ENCODE assay signal across 1 cellular context in the genomic region with DNA sequence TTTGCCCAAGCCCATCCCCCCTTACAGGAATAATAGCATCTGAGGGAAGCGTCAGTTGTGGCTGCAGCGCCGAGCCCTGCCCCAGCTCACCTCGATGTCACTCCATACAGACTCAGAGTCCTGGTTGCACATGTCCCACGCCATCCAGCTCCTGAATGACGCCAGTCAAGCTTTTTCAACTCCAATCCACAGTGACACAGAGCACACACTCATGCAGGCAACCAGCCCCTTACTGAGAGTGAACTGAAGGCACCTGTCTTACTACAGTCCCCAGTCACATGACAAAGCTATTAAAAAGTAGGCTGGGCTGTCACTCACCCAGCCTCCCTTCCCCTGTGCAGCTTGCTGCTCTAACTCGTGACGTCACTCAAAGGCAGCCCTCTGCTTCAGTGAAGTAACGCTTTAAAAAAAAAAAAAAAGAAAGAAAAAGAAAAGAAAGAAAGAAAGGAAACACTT.
TF ChIP-seq lines count a peak whose summit lies in the region.

A gene with protein sequence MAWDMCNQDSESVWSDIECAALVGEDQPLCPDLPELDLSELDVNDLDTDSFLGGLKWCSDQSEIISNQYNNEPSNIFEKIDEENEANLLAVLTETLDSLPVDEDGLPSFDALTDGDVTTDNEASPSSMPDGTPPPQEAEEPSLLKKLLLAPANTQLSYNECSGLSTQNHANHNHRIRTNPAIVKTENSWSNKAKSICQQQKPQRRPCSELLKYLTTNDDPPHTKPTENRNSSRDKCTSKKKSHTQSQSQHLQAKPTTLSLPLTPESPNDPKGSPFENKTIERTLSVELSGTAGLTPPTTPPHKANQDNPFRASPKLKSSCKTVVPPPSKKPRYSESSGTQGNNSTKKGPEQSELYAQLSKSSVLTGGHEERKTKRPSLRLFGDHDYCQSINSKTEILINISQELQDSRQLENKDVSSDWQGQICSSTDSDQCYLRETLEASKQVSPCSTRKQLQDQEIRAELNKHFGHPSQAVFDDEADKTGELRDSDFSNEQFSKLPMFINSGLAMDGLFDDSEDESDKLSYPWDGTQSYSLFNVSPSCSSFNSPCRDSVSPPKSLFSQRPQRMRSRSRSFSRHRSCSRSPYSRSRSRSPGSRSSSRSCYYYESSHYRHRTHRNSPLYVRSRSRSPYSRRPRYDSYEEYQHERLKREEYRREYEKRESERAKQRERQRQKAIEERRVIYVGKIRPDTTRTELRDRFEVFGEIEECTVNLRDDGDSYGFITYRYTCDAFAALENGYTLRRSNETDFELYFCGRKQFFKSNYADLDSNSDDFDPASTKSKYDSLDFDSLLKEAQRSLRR (minus strand): TSS at position 234 of the 456 bp plus-strand sequence. CDS start 90 bp downstream, at position 144.

TF ChIP-seq in WTC11, 78 proteins besides CTCF, POLR2A, EP300 and RAD21 (continued from another document):
- TF ChIP-seq, protein P1, sequence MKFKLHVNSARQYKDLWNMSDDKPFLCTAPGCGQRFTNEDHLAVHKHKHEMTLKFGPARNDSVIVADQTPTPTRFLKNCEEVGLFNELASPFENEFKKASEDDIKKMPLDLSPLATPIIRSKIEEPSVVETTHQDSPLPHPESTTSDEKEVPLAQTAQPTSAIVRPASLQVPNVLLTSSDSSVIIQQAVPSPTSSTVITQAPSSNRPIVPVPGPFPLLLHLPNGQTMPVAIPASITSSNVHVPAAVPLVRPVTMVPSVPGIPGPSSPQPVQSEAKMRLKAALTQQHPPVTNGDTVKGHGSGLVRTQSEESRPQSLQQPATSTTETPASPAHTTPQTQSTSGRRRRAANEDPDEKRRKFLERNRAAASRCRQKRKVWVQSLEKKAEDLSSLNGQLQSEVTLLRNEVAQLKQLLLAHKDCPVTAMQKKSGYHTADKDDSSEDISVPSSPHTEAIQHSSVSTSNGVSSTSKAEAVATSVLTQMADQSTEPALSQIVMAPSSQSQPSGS (CRISPR knock-in tag; IDR thresholded peaks at IDR 0.05; ENCODE audit: borderline replicate concordance, low read depth): no peak
- no peak for TF ChIP-seq ZNF671 (CRISPR knock-in tag; IDR thresholded peaks at IDR 0.05)
